Comparison of ENCODE assay signal across 15 cellular contexts in the genomic region with DNA sequence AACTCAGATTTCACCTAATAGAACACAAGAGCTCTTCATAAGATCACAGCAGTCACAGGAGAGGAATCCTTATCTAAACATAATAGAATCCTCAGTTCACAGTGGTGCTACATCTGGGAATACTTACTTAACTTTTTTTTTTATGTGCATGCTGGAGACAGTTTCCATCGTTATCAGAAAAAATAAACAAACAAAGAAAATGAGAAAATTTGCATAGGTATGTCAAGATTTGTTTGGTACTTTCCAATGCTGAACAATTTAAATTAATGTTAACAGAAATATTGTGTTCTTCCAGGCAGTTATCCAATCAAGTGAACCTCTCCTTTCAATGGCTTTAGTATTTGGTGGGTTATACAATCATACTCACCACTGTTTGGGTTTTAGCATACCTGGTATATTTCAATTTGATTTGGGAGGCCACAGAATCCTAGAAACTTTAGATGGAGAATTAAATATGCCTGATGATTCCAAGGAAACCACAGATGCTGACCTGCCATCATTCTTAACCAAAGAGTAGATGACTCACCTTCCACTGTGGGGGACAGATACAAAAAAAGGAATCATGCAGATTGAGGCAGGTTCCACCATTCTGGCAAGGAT. TPM values are rescaled to one million over a fixed set of nuclear protein-coding genes. Genes with fewer than 3 reads are reported as not detected.
DNase-seq lines count a peak whose midpoint lies in the region; ATAC-seq lines count a peak whose summit lies in the region.
"Had no signal": no experiment of that assay in that cellular context is flagged by ENCODE, and none has a peak within 500 bp of the region (broad histone marks: within the 10 kb centered on the region; RNA-seq: fewer than 3 reads in every experiment).

No MANE protein-coding gene starts in this region.

- H3K27ac Mint-ChIP-seq in activated CD4-positive, alpha-beta T cell treated with anti-CD3 and anti-CD28 coated beads for 36 hours = no peak overlapping the region
- H3K27ac Mint-ChIP-seq: activated naive CD4-positive, alpha-beta T cell treated with anti-CD3 and anti-CD28 coated beads for 36 hours had no signal

- H3K4me1 Mint-ChIP-seq in activated CD4-positive, alpha-beta T cell treated with anti-CD3 and anti-CD28 coated beads for 36 hours = no peaks in the 10 kb centered on the region

- POLR2A ChIA-PET in activated CD4-positive, alpha-beta T cell treated with anti-CD3 and anti-CD28 coated beads for 36 hours (lab: Charles Lee) = no interaction called here

- intact Hi-C loops in activated CD4-positive, alpha-beta T cell treated with anti-CD3 and anti-CD28 coated beads for 36 hours (cut with DNase I, micrococcal nuclease) = no loop called here

- H3K9me3 Mint-ChIP-seq in activated CD4-positive, alpha-beta T cell treated with anti-CD3 and anti-CD28 coated beads for 36 hours (ENCODE audit: low read depth) = no peaks in the 10 kb centered on the region
- H3K9me3 Mint-ChIP-seq: activated naive CD4-positive, alpha-beta T cell treated with anti-CD3 and anti-CD28 coated beads for 36 hours had no signal

- H3K4me3 Mint-ChIP-seq in activated CD4-positive, alpha-beta T cell treated with anti-CD3 and anti-CD28 coated beads for 36 hours = no peak overlapping the region
- H3K4me3 Mint-ChIP-seq: activated naive CD4-positive, alpha-beta T cell treated with anti-CD3 and anti-CD28 coated beads for 36 hours had no signal

- DNase-seq in A172 (ENCODE audit: low spot score) = peak; percentile 81
- DNase-seq in HCEC 1CT = peak; percentile 68
- DNase-seq in amniotic stem cell (lab: John Stamatoyannopoulos, UW) = peak; percentile 78
- DNase-seq in glomerular visceral epithelial cell (ENCODE audit: extremely low spot score) = peak; percentile 70
- DNase-seq in amygdala (lab: John Stamatoyannopoulos, UW) = no peak
- DNase-seq in activated CD4-positive, alpha-beta T cell treated with anti-CD3 and anti-CD28 coated beads for 36 hours = no peak
- DNase-seq in effector CD4-positive, alpha-beta T cell = no peak
- no peak for DNase-seq in KG1 (lab: John Stamatoyannopoulos, UW)
- DNase-seq: activated naive CD4-positive, alpha-beta T cell treated with anti-CD3 and anti-CD28 coated beads for 36 hours; dermis blood vessel endothelial cell; mucosa of descending colon; NCI-H1694 treated with DMSO at 0.1 percent for 48 hours; right cardiac atrium; tibial artery had no signal

- no peaks in the 10 kb centered on the region for H3K27me3 Mint-ChIP-seq in activated CD4-positive, alpha-beta T cell treated with anti-CD3 and anti-CD28 coated beads for 36 hours

- CTCF ChIA-PET in activated CD4-positive, alpha-beta T cell treated with anti-CD3 and anti-CD28 coated beads for 36 hours (lab: Charles Lee) = interaction anchor here (0.6 to 1.1 kb wide), 2 partner anchors 228 to 788 kb away, joined by 3 read pairs; no protein-coding TSS in a partner anchor

- H3K36me3 Mint-ChIP-seq in activated CD4-positive, alpha-beta T cell treated with anti-CD3 and anti-CD28 coated beads for 36 hours (ENCODE audit: low read depth) = peaks cover 4% of the 10 kb centered on the region

- ATAC-seq in activated CD4-positive, alpha-beta T cell treated with anti-CD3 and anti-CD28 coated beads for 36 hours = no peak
- ATAC-seq: A549, mucosa of descending colon, right cardiac atrium had no signal

RNA-seq across cellular contexts. Expression of gene CUBN, which starts 6.4 kb away (rescaled TPM):
- total RNA-seq in A172 (2014; rRNA removed; shearing (Covaris generic)) = 0.14 and 0.60 TPM in 2 replicates
- under 1 TPM; 0.25 to 0.43 TPM for total RNA-seq in activated CD4-positive, alpha-beta T cell treated with anti-CD3 and anti-CD28 coated beads for 36 hours

Comparison
In these comparisons a context has a peak if more than half of its experiments do, and no peak if none do; other contexts are left out.
1. DNase-seq: peak in A172 (single experiment), HCEC 1CT (single experiment), amniotic stem cell (single experiment) and glomerular visceral epithelial cell (single experiment); none in amygdala (0 of 56), activated CD4-positive, alpha-beta T cell treated with anti-CD3 and anti-CD28 coated beads for 36 hours (single experiment), effector CD4-positive, alpha-beta T cell (single experiment) and KG1 (single experiment).